Comparison of ENCODE assay signal across 38 cellular contexts in the genomic region with DNA sequence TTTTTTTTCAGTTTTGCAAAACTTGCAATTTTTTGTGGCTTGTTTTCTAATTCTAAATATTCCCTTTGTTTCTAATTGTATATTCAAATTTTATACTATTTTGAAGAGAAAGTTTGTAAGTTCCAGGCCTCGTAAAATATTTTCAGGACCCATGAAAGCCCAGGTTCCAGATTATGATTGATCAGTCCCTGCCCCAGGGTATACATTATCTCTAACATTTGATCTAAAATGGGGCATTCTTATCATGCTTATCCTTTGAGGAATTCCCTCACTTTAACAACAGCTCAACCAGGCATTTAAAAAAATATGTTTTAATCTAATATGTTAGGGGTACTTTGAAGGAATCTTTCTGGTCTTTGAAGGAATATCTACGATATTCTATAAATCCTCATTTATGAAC. TPM values are rescaled to one million over a fixed set of nuclear protein-coding genes. Genes with fewer than 3 reads are reported as not detected.
"Had no signal": no experiment of that assay in that cellular context is flagged by ENCODE, and none has a peak within 500 bp of the region (broad histone marks: within the 10 kb centered on the region; RNA-seq: fewer than 3 reads in every experiment).

No MANE protein-coding gene starts in this region.

- H3K9me3 Mint-ChIP-seq: activated CD4-positive, alpha-beta memory T cell treated with anti-CD3 and anti-CD28 coated beads, Interleukin-2, amount 10 ng/mL, durations not matched to agents 7 days and 5 days; activated CD4-positive, alpha-beta T cell treated with anti-CD3 and anti-CD28 coated beads, Interleukin-2, amount 10 ng/mL, durations not matched to agents 7 days and 5 days; activated naive CD4-positive, alpha-beta T cell treated with anti-CD3 and anti-CD28 coated beads, Interleukin-2, amount 10 ng/mL, durations not matched to agents 7 days and 5 days; activated naive CD4-positive, alpha-beta T cell treated with anti-CD3 and anti-CD28 coated beads, Interleukin-2, amount 50 U/mL, for 24 hours; activated naive CD8-positive, alpha-beta T cell treated with anti-CD3 and anti-CD28 coated beads, Interleukin-2, amount 10 ng/mL, durations not matched to agents 7 days and 5 days; activated naive CD8-positive, alpha-beta T cell treated with anti-CD3 and anti-CD28 coated beads, Interleukin-2, amount 50 U/mL, for 24 hours; activated T-cell treated with anti-CD3 and anti-CD28 coated beads, Interleukin-2, amount 50 U/mL, for 24 hours; activated T-helper 2 cell treated with anti-CD3 and anti-CD28 coated beads, Interferon-gamma antibody, Interleukin-2, Interleukin-4, amounts not matched to agents 10 μg/mL and 5 μg/mL and 100 μg/mL, durations not matched to agents 14 hours and 24 hours and 36 hours; T-helper 1 cell treated with Interleukin-12 subunit alpha and Interleukin-12 subunit beta and Interleukin-4 antibody, amounts not matched to agents 30 μg/mL and 1 μg/mL, for 36 hours; T-helper 2 cell treated with Interferon-gamma antibody and Interleukin-4, amounts not matched to agents 5 μg/mL and 100 μg/mL, for 36 hours; WTC11 had no signal

- FAIRE-seq: bronchial epithelial cell, TTC549 had no signal

- H3K9me3 ChIP-seq: ascending aorta had no signal

- H3K36me3 Mint-ChIP-seq: activated CD8-positive, alpha-beta memory T cell treated with anti-CD3 and anti-CD28 coated beads, Interleukin-2, amount 10 ng/mL, durations not matched to agents 7 days and 5 days had no signal

- H3K4me1 ChIP-seq: ascending aorta had no signal

- DNase-seq: activated CD4-positive, alpha-beta memory T cell treated with anti-CD3 and anti-CD28 coated beads, Interleukin-2, amount 10 ng/mL, durations not matched to agents 7 days and 5 days; activated CD4-positive, alpha-beta T cell treated with anti-CD3 and anti-CD28 coated beads for 1 hour; activated CD4-positive, alpha-beta T cell treated with anti-CD3 and anti-CD28 coated beads for 36 hours; activated CD4-positive, alpha-beta T cell treated with anti-CD3 and anti-CD28 coated beads for 48 hours; activated CD4-positive, alpha-beta T cell treated with anti-CD3 and anti-CD28 coated beads, Interleukin-2, amount 10 ng/mL, durations not matched to agents 7 days and 5 days; activated CD4-positive, alpha-beta T cell treated with anti-CD3 and anti-CD28 coated beads, Interleukin-2, amount 50 U/mL, for 48 hours; activated CD4-positive, CD25-positive, alpha-beta regulatory T cell; activated CD8-positive, alpha-beta memory T cell treated with anti-CD3 and anti-CD28 coated beads for 24 hours; activated CD8-positive, alpha-beta memory T cell treated with anti-CD3 and anti-CD28 coated beads, Interleukin-2, amount 10 ng/mL, durations not matched to agents 7 days and 5 days; activated CD8-positive, alpha-beta T cell treated with anti-CD3 and anti-CD28 coated beads, Interleukin-2, amount 10 ng/mL, durations not matched to agents 7 days and 5 days; activated effector memory CD4-positive, alpha-beta T cell treated with Interleukin-2 at 50 U/mL for 16 hours; activated gamma-delta T cell; activated naive CD4-positive, alpha-beta T cell treated with anti-CD3 and anti-CD28 coated beads, Interleukin-2, amount 10 ng/mL, durations not matched to agents 7 days and 5 days; activated naive CD4-positive, alpha-beta T cell treated with Interleukin-2 at 50 U/mL for 16 hours; activated naive CD8-positive, alpha-beta T cell treated with anti-CD3 and anti-CD28 coated beads, Interleukin-2, amount 10 ng/mL, durations not matched to agents 7 days and 5 days; activated naive CD8-positive, alpha-beta T cell treated with anti-CD3 and anti-CD28 coated beads, Interleukin-2, amount 50 U/mL, for 24 hours; activated T-cell treated with anti-CD3 and anti-CD28 coated beads, Interleukin-2, amount 50 U/mL, for 24 hours; activated T-cell treated with anti-CD3 and anti-CD28 coated beads, Interleukin-2, amount 50 U/mL, for 48 hours; amygdala; anterior cingulate cortex; caudate nucleus; SW 1271; T-helper 1 cell; T-helper 2 cell; T-helper 9 cell; WERI-Rb-1 had no signal

- H3K4me1 Mint-ChIP-seq: activated CD4-positive, alpha-beta memory T cell treated with anti-CD3 and anti-CD28 coated beads, Interleukin-2, amount 10 ng/mL, durations not matched to agents 7 days and 5 days; activated CD4-positive, alpha-beta T cell treated with anti-CD3 and anti-CD28 coated beads for 36 hours; activated CD4-positive, alpha-beta T cell treated with anti-CD3 and anti-CD28 coated beads, Interleukin-2, amount 10 ng/mL, durations not matched to agents 7 days and 5 days; activated CD8-positive, alpha-beta memory T cell treated with anti-CD3 and anti-CD28 coated beads, Interleukin-2, amount 10 ng/mL, durations not matched to agents 7 days and 5 days; activated naive CD4-positive, alpha-beta T cell treated with anti-CD3 and anti-CD28 coated beads, Interleukin-2, amount 10 ng/mL, durations not matched to agents 7 days and 5 days; activated naive CD4-positive, alpha-beta T cell treated with anti-CD3 and anti-CD28 coated beads, Interleukin-2, amount 50 U/mL, for 24 hours; activated naive CD8-positive, alpha-beta T cell treated with anti-CD3 and anti-CD28 coated beads, Interleukin-2, amount 50 U/mL, for 24 hours; WTC11 had no signal

- H3K27ac Mint-ChIP-seq: activated CD4-positive, alpha-beta memory T cell treated with anti-CD3 and anti-CD28 coated beads, Interleukin-2, amount 10 ng/mL, durations not matched to agents 7 days and 5 days; activated CD4-positive, alpha-beta T cell treated with anti-CD3 and anti-CD28 coated beads for 36 hours; activated CD4-positive, alpha-beta T cell treated with anti-CD3 and anti-CD28 coated beads, Interleukin-2, amount 10 ng/mL, durations not matched to agents 7 days and 5 days; activated CD8-positive, alpha-beta memory T cell treated with anti-CD3 and anti-CD28 coated beads, Interleukin-2, amount 10 ng/mL, durations not matched to agents 7 days and 5 days; activated CD8-positive, alpha-beta T cell treated with anti-CD3 and anti-CD28 coated beads, Interleukin-2, amount 10 ng/mL, durations not matched to agents 7 days and 5 days; activated naive CD4-positive, alpha-beta T cell treated with anti-CD3 and anti-CD28 coated beads, Interleukin-2, amount 10 ng/mL, durations not matched to agents 7 days and 5 days; activated naive CD4-positive, alpha-beta T cell treated with anti-CD3 and anti-CD28 coated beads, Interleukin-2, amount 50 U/mL, for 24 hours; activated naive CD8-positive, alpha-beta T cell; activated naive CD8-positive, alpha-beta T cell treated with anti-CD3 and anti-CD28 coated beads, Interleukin-2, amount 10 ng/mL, durations not matched to agents 7 days and 5 days; activated naive CD8-positive, alpha-beta T cell treated with anti-CD3 and anti-CD28 coated beads, Interleukin-2, amount 50 U/mL, for 24 hours; activated T-cell treated with anti-CD3 and anti-CD28 coated beads, Interleukin-2, amount 50 U/mL, for 24 hours; activated T-helper 2 cell treated with anti-CD3 and anti-CD28 coated beads, Interferon-gamma antibody, Interleukin-2, Interleukin-4, amounts not matched to agents 10 μg/mL and 5 μg/mL and 100 μg/mL, durations not matched to agents 14 hours and 24 hours and 36 hours; brain; T-helper 1 cell treated with Interleukin-12 subunit alpha and Interleukin-12 subunit beta and Interleukin-4 antibody, amounts not matched to agents 30 μg/mL and 1 μg/mL, for 36 hours; T-helper 2 cell treated with Interferon-gamma antibody and Interleukin-4, amounts not matched to agents 5 μg/mL and 100 μg/mL, for 36 hours; WTC11 had no signal

- H3K36me3 ChIP-seq: cardiac muscle cell, WERI-Rb-1 had no signal

- ATAC-seq: activated CD4-positive, alpha-beta T cell treated with anti-CD3 and anti-CD28 coated beads for 36 hours; activated CD4-positive, CD25-positive, alpha-beta regulatory T cell treated with anti-CD3 and anti-CD28 coated beads, Interleukin-2, amount 50 U/mL, for 24 hours; activated CD8-positive, alpha-beta memory T cell treated with anti-CD3 and anti-CD28 coated beads, Interleukin-2, amount 10 ng/mL, durations not matched to agents 7 days and 5 days; activated CD8-positive, alpha-beta T cell treated with anti-CD3 and anti-CD28 coated beads, Interleukin-2, amount 10 ng/mL, durations not matched to agents 7 days and 5 days; activated naive CD8-positive, alpha-beta T cell treated with anti-CD3 and anti-CD28 coated beads, Interleukin-2, amount 50 U/mL, for 24 hours; WTC11 had no signal

- H3K4me3 ChIP-seq: ascending aorta, cardiac muscle cell had no signal

- H3K27ac ChIP-seq: ascending aorta, cardiac muscle cell, WERI-Rb-1 had no signal

- H3K27me3 Mint-ChIP-seq: activated CD4-positive, alpha-beta memory T cell treated with anti-CD3 and anti-CD28 coated beads, Interleukin-2, amount 10 ng/mL, durations not matched to agents 7 days and 5 days; activated CD4-positive, alpha-beta T cell treated with anti-CD3 and anti-CD28 coated beads for 36 hours; activated CD4-positive, alpha-beta T cell treated with anti-CD3 and anti-CD28 coated beads, Interleukin-2, amount 10 ng/mL, durations not matched to agents 7 days and 5 days; activated CD8-positive, alpha-beta memory T cell treated with anti-CD3 and anti-CD28 coated beads, Interleukin-2, amount 10 ng/mL, durations not matched to agents 7 days and 5 days; activated naive CD4-positive, alpha-beta T cell treated with anti-CD3 and anti-CD28 coated beads, Interleukin-2, amount 10 ng/mL, durations not matched to agents 7 days and 5 days; activated naive CD4-positive, alpha-beta T cell treated with anti-CD3 and anti-CD28 coated beads, Interleukin-2, amount 50 U/mL, for 24 hours; activated naive CD8-positive, alpha-beta T cell; activated naive CD8-positive, alpha-beta T cell treated with anti-CD3 and anti-CD28 coated beads, Interleukin-2, amount 10 ng/mL, durations not matched to agents 7 days and 5 days; activated naive CD8-positive, alpha-beta T cell treated with anti-CD3 and anti-CD28 coated beads, Interleukin-2, amount 50 U/mL, for 24 hours; activated T-cell treated with anti-CD3 and anti-CD28 coated beads, Interleukin-2, amount 50 U/mL, for 24 hours had no signal

- H3K27me3 ChIP-seq: ascending aorta, cardiac muscle cell had no signal

- H3K4me3 Mint-ChIP-seq: activated CD4-positive, alpha-beta memory T cell treated with anti-CD3 and anti-CD28 coated beads, Interleukin-2, amount 10 ng/mL, durations not matched to agents 7 days and 5 days; activated CD4-positive, alpha-beta T cell treated with anti-CD3 and anti-CD28 coated beads for 36 hours; activated CD4-positive, alpha-beta T cell treated with anti-CD3 and anti-CD28 coated beads, Interleukin-2, amount 10 ng/mL, durations not matched to agents 7 days and 5 days; activated CD8-positive, alpha-beta memory T cell treated with anti-CD3 and anti-CD28 coated beads, Interleukin-2, amount 10 ng/mL, durations not matched to agents 7 days and 5 days; activated CD8-positive, alpha-beta T cell treated with anti-CD3 and anti-CD28 coated beads, Interleukin-2, amount 10 ng/mL, durations not matched to agents 7 days and 5 days; activated naive CD4-positive, alpha-beta T cell treated with anti-CD3 and anti-CD28 coated beads, Interleukin-2, amount 10 ng/mL, durations not matched to agents 7 days and 5 days; activated naive CD4-positive, alpha-beta T cell treated with anti-CD3 and anti-CD28 coated beads, Interleukin-2, amount 50 U/mL, for 24 hours; activated naive CD8-positive, alpha-beta T cell; activated naive CD8-positive, alpha-beta T cell treated with anti-CD3 and anti-CD28 coated beads, Interleukin-2, amount 10 ng/mL, durations not matched to agents 7 days and 5 days; activated naive CD8-positive, alpha-beta T cell treated with anti-CD3 and anti-CD28 coated beads, Interleukin-2, amount 50 U/mL, for 24 hours; activated T-cell treated with anti-CD3 and anti-CD28 coated beads, Interleukin-2, amount 50 U/mL, for 24 hours; brain; T-helper 1 cell treated with Interleukin-12 subunit alpha and Interleukin-12 subunit beta and Interleukin-4 antibody, amounts not matched to agents 30 μg/mL and 1 μg/mL, for 36 hours; T-helper 2 cell treated with Interferon-gamma antibody and Interleukin-4, amounts not matched to agents 5 μg/mL and 100 μg/mL, for 36 hours; WTC11 had no signal

RNA-seq across cellular contexts. Expression of gene OVCH2, which starts 59.4 kb away (rescaled TPM):
- total RNA-seq: activated CD4-positive, alpha-beta memory T cell treated with anti-CD3 and anti-CD28 coated beads, Interleukin-2, amount 10 ng/mL, durations not matched to agents 7 days and 5 days; activated CD4-positive, alpha-beta T cell treated with anti-CD3 and anti-CD28 coated beads for 36 hours; activated CD4-positive, alpha-beta T cell treated with anti-CD3 and anti-CD28 coated beads, Interleukin-2, amount 10 ng/mL, durations not matched to agents 7 days and 5 days; activated CD8-positive, alpha-beta memory T cell treated with anti-CD3 and anti-CD28 coated beads, Interleukin-2, amount 10 ng/mL, durations not matched to agents 7 days and 5 days; activated CD8-positive, alpha-beta T cell treated with anti-CD3 and anti-CD28 coated beads, Interleukin-2, amount 10 ng/mL, durations not matched to agents 7 days and 5 days; activated naive CD8-positive, alpha-beta T cell treated with anti-CD3 and anti-CD28 coated beads, Interleukin-2, amount 10 ng/mL, durations not matched to agents 7 days and 5 days; activated T-helper 2 cell treated with anti-CD3 and anti-CD28 coated beads, Interferon-gamma antibody, Interleukin-2, Interleukin-4, amounts not matched to agents 10 μg/mL and 5 μg/mL and 100 μg/mL, durations not matched to agents 14 hours and 24 hours and 36 hours; ascending aorta; cardiac muscle cell had no signal
- polyA plus RNA-seq: cardiac muscle cell had no signal
